In genomic region chr22:17980638-17981051, GRCh38 we compare ENCODE assay signal across 8 cellular contexts. TPM values are rescaled to one million over a fixed set of nuclear protein-coding genes. Genes with fewer than 3 reads are reported as not detected.
DNase-seq lines count a peak whose midpoint lies in the region; ATAC-seq lines count a peak whose summit lies in the region.

No MANE protein-coding gene starts in this region.

- peak; percentile 65 for ATAC-seq in Right ventricle myocardium superior (ENCODE audit: poor library complexity)

- intact Hi-C loops in Right ventricle myocardium superior (cut with DNase I): loop anchor here (10.0 kb wide), 1 partner anchor 94 kb away; the partner anchor contains the start of gene PEX26

- DNase-seq in activated gamma-delta T cell treated with Interleukin-2 at 50 U/mL for 16 hours: peak; percentile 35
- no peak for DNase-seq in activated gamma-delta T cell (lab: John Stamatoyannopoulos, UW)
- DNase-seq in activated CD8-positive, alpha-beta memory T cell treated with anti-CD3 and anti-CD28 coated beads, Interleukin-2, amount 50 U/mL, for 4 hours: peak; percentile 28
- DNase-seq in Right ventricle myocardium superior: no peak
- peak; percentile 44 for DNase-seq in stimulated activated CD4-positive, alpha-beta T cell treated with anti-CD3 and anti-CD28 coated beads, Interleukin-4, amount 100 ng/mL, for 24 hours
- no peak for DNase-seq in NCI-H1930 (lab: John Stamatoyannopoulos, UW)
- no peak for DNase-seq in GOT3 (lab: John Stamatoyannopoulos, UW)
- DNase-seq in NCI-H510A treated with DMSO at 0.1 percent for 48 hours (lab: John Stamatoyannopoulos, UW): no peak

RNA-seq across cellular contexts. Expression of gene MICAL3, which starts 43.7 kb away (rescaled TPM):
- total RNA-seq in Right ventricle myocardium superior: 78.9 TPM

Comparison
In these comparisons a context has a peak if more than half of its experiments do, and no peak if none do; other contexts are left out.
1. DNase-seq: peak in activated gamma-delta T cell treated with Interleukin-2 at 50 U/mL for 16 hours (single experiment), activated CD8-positive, alpha-beta memory T cell treated with anti-CD3 and anti-CD28 coated beads, Interleukin-2, amount 50 U/mL, for 4 hours (single experiment) and stimulated activated CD4-positive, alpha-beta T cell treated with anti-CD3 and anti-CD28 coated beads, Interleukin-4, amount 100 ng/mL, for 24 hours (single experiment); none in activated gamma-delta T cell (single experiment), Right ventricle myocardium superior (single experiment), NCI-H1930 (0 of 2), GOT3 (single experiment) and NCI-H510A treated with DMSO at 0.1 percent for 48 hours (single experiment).